In the genomic region with DNA sequence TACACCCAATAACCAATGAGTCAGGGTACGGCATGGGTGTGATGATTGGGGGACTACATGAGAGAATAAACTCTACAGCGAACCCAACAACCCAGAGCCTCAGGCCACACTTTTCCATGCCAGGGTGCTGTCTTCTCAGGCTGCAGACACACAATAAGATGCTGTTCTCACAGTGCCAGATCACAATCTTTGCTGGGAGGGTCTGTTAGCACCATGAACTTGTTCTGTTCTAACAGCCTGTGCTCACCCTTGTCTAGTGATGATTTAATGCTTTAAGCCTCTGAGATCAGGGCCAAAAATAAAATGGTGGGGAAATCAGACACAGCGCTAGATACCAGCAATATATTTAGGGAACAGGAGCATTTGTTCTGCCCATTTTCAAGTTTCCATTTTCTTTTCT, we compare ENCODE assay signal across 31 cellular contexts.
"Had no signal": no experiment of that assay in that cellular context is flagged by ENCODE, and none has a peak within 500 bp of the region (broad histone marks: within the 10 kb centered on the region; RNA-seq: fewer than 3 reads in every experiment).

No MANE protein-coding gene starts in this region.

- H3K4me1 Mint-ChIP-seq: activated CD4-positive, alpha-beta memory T cell treated with anti-CD3 and anti-CD28 coated beads, Interleukin-2, amount 10 ng/mL, durations not matched to agents 7 days and 5 days; activated CD4-positive, alpha-beta T cell treated with anti-CD3 and anti-CD28 coated beads for 36 hours; activated CD4-positive, alpha-beta T cell treated with anti-CD3 and anti-CD28 coated beads, Interleukin-2, amount 10 ng/mL, durations not matched to agents 24 days and 14 days; activated naive CD4-positive, alpha-beta T cell treated with anti-CD3 and anti-CD28 coated beads, Interleukin-2, amount 10 ng/mL, durations not matched to agents 7 days and 5 days; activated naive CD8-positive, alpha-beta T cell treated with anti-CD3 and anti-CD28 coated beads, Interleukin-2, amount 10 ng/mL, durations not matched to agents 7 days and 5 days; central memory CD8-positive, alpha-beta T cell; endodermal cell had no signal

- H3K36me3 ChIP-seq: ascending aorta, breast epithelium, cardiac muscle cell, gastrocnemius medialis, heart left ventricle had no signal

- H3K4me3 ChIP-seq: ascending aorta, breast epithelium, cardiac muscle cell, coronary artery, dorsolateral prefrontal cortex, gastrocnemius medialis, heart left ventricle had no signal

- DNase-seq: activated CD4-positive, alpha-beta memory T cell treated with anti-CD3 and anti-CD28 coated beads, Interleukin-2, amount 10 ng/mL, durations not matched to agents 7 days and 5 days; activated CD4-positive, alpha-beta T cell treated with anti-CD3 and anti-CD28 coated beads for 36 hours; activated CD4-positive, alpha-beta T cell treated with anti-CD3 and anti-CD28 coated beads, Interleukin-2, amount 10 ng/mL, durations not matched to agents 24 days and 14 days; activated CD4-positive, CD25-positive, alpha-beta regulatory T cell; activated CD4-positive, CD25-positive, alpha-beta regulatory T cell treated with anti-CD3 and anti-CD28 coated beads, Interleukin-2, amount 50 U/mL, for 72 hours; activated CD8-positive, alpha-beta memory T cell treated with anti-CD3 and anti-CD28 coated beads, Interleukin-2, amount 50 U/mL, for 48 hours; activated gamma-delta T cell; activated naive CD4-positive, alpha-beta T cell; activated naive CD4-positive, alpha-beta T cell treated with anti-CD3 and anti-CD28 coated beads, Interleukin-2, amount 10 ng/mL, durations not matched to agents 7 days and 5 days; activated naive CD8-positive, alpha-beta T cell treated with anti-CD3 and anti-CD28 coated beads, Interleukin-2, amount 10 ng/mL, durations not matched to agents 7 days and 5 days; activated T-cell treated with anti-CD3 and anti-CD28 coated beads for 4 hours; activated T-cell treated with anti-CD3 and anti-CD28 coated beads, Interleukin-2, amount 50 U/mL, for 24 hours; activated T-cell treated with anti-CD3 and anti-CD28 coated beads, Interleukin-2, amount 50 U/mL, for 72 hours; amygdala; dorsolateral prefrontal cortex; effector memory CD4-positive, alpha-beta T cell; endodermal cell; foreskin fibroblast; gastrocnemius medialis; glutamatergic neuron; heart left ventricle; T-helper 2 cell had no signal

- ATAC-seq: activated CD4-positive, alpha-beta T cell treated with anti-CD3 and anti-CD28 coated beads for 36 hours; activated naive CD4-positive, alpha-beta T cell treated with anti-CD3 and anti-CD28 coated beads, Interleukin-2, amount 50 U/mL, for 72 hours; activated T-cell treated with anti-CD3 and anti-CD28 coated beads, Interleukin-2, amount 50 U/mL, for 72 hours; esophagus mucosa; gastrocnemius medialis had no signal

- H3K4me3 Mint-ChIP-seq: activated CD4-positive, alpha-beta memory T cell treated with anti-CD3 and anti-CD28 coated beads, Interleukin-2, amount 10 ng/mL, durations not matched to agents 7 days and 5 days; activated CD4-positive, alpha-beta T cell treated with anti-CD3 and anti-CD28 coated beads for 36 hours; activated CD4-positive, alpha-beta T cell treated with anti-CD3 and anti-CD28 coated beads, Interleukin-2, amount 10 ng/mL, durations not matched to agents 24 days and 14 days; activated naive CD4-positive, alpha-beta T cell treated with anti-CD3 and anti-CD28 coated beads, Interleukin-2, amount 10 ng/mL, durations not matched to agents 7 days and 5 days; activated naive CD8-positive, alpha-beta T cell treated with anti-CD3 and anti-CD28 coated beads, Interleukin-2, amount 10 ng/mL, durations not matched to agents 7 days and 5 days; activated T-cell treated with anti-CD3 and anti-CD28 coated beads, Interleukin-2, amount 50 U/mL, for 24 hours; activated T-cell treated with anti-CD3 and anti-CD28 coated beads, Interleukin-2, amount 50 U/mL, for 72 hours; brain; central memory CD8-positive, alpha-beta T cell; dendritic cell treated with granulocyte-macrophage colony-stimulating factor and Interleukin-4, amounts not matched to agents 40 ng/mL and 50 ng/mL, for 4 days; endodermal cell had no signal

- H3K27ac Mint-ChIP-seq: activated CD4-positive, alpha-beta memory T cell treated with anti-CD3 and anti-CD28 coated beads, Interleukin-2, amount 10 ng/mL, durations not matched to agents 7 days and 5 days; activated CD4-positive, alpha-beta T cell treated with anti-CD3 and anti-CD28 coated beads for 36 hours; activated CD4-positive, alpha-beta T cell treated with anti-CD3 and anti-CD28 coated beads, Interleukin-2, amount 10 ng/mL, durations not matched to agents 24 days and 14 days; activated naive CD4-positive, alpha-beta T cell treated with anti-CD3 and anti-CD28 coated beads, Interleukin-2, amount 10 ng/mL, durations not matched to agents 7 days and 5 days; activated naive CD4-positive, alpha-beta T cell treated with anti-CD3 and anti-CD28 coated beads, Interleukin-2, amount 50 U/mL, for 72 hours; activated naive CD8-positive, alpha-beta T cell treated with anti-CD3 and anti-CD28 coated beads, Interleukin-2, amount 10 ng/mL, durations not matched to agents 7 days and 5 days; activated T-cell treated with anti-CD3 and anti-CD28 coated beads, Interleukin-2, amount 50 U/mL, for 24 hours; activated T-cell treated with anti-CD3 and anti-CD28 coated beads, Interleukin-2, amount 50 U/mL, for 72 hours; brain; dendritic cell treated with granulocyte-macrophage colony-stimulating factor and Interleukin-4, amounts not matched to agents 40 ng/mL and 50 ng/mL, for 4 days; endodermal cell had no signal

- H3K27me3 ChIP-seq: ascending aorta, breast epithelium, cardiac muscle cell, gastrocnemius medialis, heart left ventricle had no signal

- H3K27me3 Mint-ChIP-seq: activated CD4-positive, alpha-beta memory T cell treated with anti-CD3 and anti-CD28 coated beads, Interleukin-2, amount 10 ng/mL, durations not matched to agents 7 days and 5 days; activated CD4-positive, alpha-beta T cell treated with anti-CD3 and anti-CD28 coated beads for 36 hours; activated CD4-positive, alpha-beta T cell treated with anti-CD3 and anti-CD28 coated beads, Interleukin-2, amount 10 ng/mL, durations not matched to agents 24 days and 14 days; activated naive CD4-positive, alpha-beta T cell treated with anti-CD3 and anti-CD28 coated beads, Interleukin-2, amount 10 ng/mL, durations not matched to agents 7 days and 5 days; activated naive CD8-positive, alpha-beta T cell treated with anti-CD3 and anti-CD28 coated beads, Interleukin-2, amount 10 ng/mL, durations not matched to agents 7 days and 5 days; activated T-cell treated with anti-CD3 and anti-CD28 coated beads, Interleukin-2, amount 50 U/mL, for 24 hours; central memory CD8-positive, alpha-beta T cell; dendritic cell treated with granulocyte-macrophage colony-stimulating factor and Interleukin-4, amounts not matched to agents 40 ng/mL and 50 ng/mL, for 4 days had no signal

- H3K9me3 Mint-ChIP-seq: activated naive CD8-positive, alpha-beta T cell treated with anti-CD3 and anti-CD28 coated beads, Interleukin-2, amount 10 ng/mL, durations not matched to agents 7 days and 5 days; dendritic cell treated with granulocyte-macrophage colony-stimulating factor and Interleukin-4, amounts not matched to agents 40 ng/mL and 50 ng/mL, for 4 days; endodermal cell had no signal

- H3K4me1 ChIP-seq: ascending aorta, breast epithelium, gastrocnemius medialis had no signal

- H3K9me3 ChIP-seq: ascending aorta, breast epithelium, gastrocnemius medialis, heart left ventricle had no signal

- H3K27ac ChIP-seq: ascending aorta, breast epithelium, cardiac muscle cell, coronary artery, dorsolateral prefrontal cortex, gastrocnemius medialis, heart left ventricle had no signal

- H3K36me3 Mint-ChIP-seq: activated naive CD4-positive, alpha-beta T cell treated with anti-CD3 and anti-CD28 coated beads, Interleukin-2, amount 10 ng/mL, durations not matched to agents 7 days and 5 days; activated naive CD4-positive, alpha-beta T cell treated with anti-CD3 and anti-CD28 coated beads, Interleukin-2, amount 50 U/mL, for 72 hours; activated naive CD8-positive, alpha-beta T cell treated with anti-CD3 and anti-CD28 coated beads, Interleukin-2, amount 10 ng/mL, durations not matched to agents 7 days and 5 days; brain had no signal
